18 cellular contexts compared by ENCODE assay signal in the genomic region with DNA sequence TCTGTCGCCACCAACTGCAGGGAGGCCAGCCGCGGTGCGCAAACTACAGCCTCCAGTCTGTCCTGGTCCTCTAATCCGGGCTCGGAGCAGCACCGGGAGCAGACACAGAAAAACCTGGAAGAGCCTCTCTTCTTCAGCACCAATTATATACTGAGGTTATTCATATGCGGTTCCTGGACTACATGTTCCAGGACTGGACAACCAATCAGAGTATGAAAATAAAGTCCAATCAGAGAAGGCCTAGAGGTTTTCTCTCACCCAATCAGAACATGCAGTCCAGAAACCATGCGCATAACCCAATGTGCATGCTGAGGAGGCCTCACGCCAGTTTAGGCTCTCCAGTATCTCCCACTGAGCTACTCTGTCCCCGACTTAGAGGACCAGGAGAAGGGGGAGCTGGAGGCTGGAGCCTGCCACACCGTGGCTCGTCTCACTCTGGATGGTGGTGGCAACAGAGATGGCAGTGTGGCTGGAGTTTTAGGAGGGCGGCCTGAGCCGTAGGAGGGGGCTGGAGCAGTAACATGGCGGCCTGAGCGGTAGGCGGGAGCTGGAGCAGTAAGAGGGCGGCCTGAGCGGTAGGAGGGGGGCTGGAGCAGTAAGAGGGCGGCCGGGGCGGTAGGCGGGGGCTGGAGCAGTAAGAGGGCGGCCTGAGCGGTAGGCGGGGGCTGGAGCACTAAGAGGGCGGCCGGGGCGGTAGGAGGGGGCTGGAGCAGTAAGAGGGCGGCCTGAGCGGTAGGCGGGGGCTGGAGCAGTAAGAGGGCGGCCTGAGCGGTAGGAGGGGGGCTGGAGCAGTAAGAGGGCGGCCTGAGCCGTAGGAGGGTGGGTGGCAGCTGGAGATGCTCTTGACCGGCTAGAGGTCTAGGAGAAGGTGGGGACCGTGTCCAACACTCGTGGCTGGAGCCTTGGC. TPM values are rescaled to one million over a fixed set of nuclear protein-coding genes. Genes with fewer than 3 reads are reported as not detected.
DNase-seq lines count a peak whose midpoint lies in the region; ATAC-seq, FAIRE-seq and TF ChIP-seq lines count a peak whose summit lies in the region.
"Had no signal": no experiment of that assay in that cellular context is flagged by ENCODE, and none has a peak within 500 bp of the region (broad histone marks: within the 10 kb centered on the region; RNA-seq: fewer than 3 reads in every experiment).

No MANE protein-coding gene starts in this region.

- ATAC-seq in GM18498 (IDR thresholded peaks at IDR 0.05; ENCODE audit: unreplicated experiment) = no peak

- no peak overlapping the region for H3K27ac ChIP-seq in astrocyte (ENCODE audit: low read depth, low read length)
- H3K27ac ChIP-seq in testis = no peak overlapping the region
- H3K27ac ChIP-seq: BLaER1 treated with 17β-estradiol and CSF1 and Interleukin-3, amounts not matched to agents 10 nM and 100 nM; SJSA1; upper lobe of left lung had no signal

- H3K27me3 Mint-ChIP-seq in activated CD4-positive, alpha-beta T cell treated with anti-CD3 and anti-CD28 coated beads, Interleukin-2, amount 10 ng/mL, durations not matched to agents 24 days and 14 days = peaks cover 6% of the 10 kb centered on the region
- no peaks in the 10 kb centered on the region for H3K27me3 Mint-ChIP-seq in astrocyte (ENCODE audit: low read depth, unreplicated experiment)

- H3K4me1 Mint-ChIP-seq in activated CD4-positive, alpha-beta T cell treated with anti-CD3 and anti-CD28 coated beads, Interleukin-2, amount 10 ng/mL, durations not matched to agents 24 days and 14 days = no peaks in the 10 kb centered on the region
- peaks cover 2% of the 10 kb centered on the region for H3K4me1 Mint-ChIP-seq in astrocyte (ENCODE audit: low read depth, unreplicated experiment)

- H3K4me1 ChIP-seq in astrocyte (ENCODE audit: insufficient read depth, low read length) (no peaks in the 10 kb centered on the region), testis (no peaks in the 10 kb centered on the region)
- H3K4me1 ChIP-seq: BLaER1 treated with 17β-estradiol and CSF1 and Interleukin-3, amounts not matched to agents 10 nM and 100 nM; SJSA1; upper lobe of left lung had no signal

- TF ChIP-seq CTCF in astrocyte (IDR thresholded peaks at IDR 0.05; ENCODE audit: insufficient read depth, low read depth, low read length) (no peak), testis (IDR thresholded peaks at IDR 0.05) (no peak)

- peak; percentile 30 for DNase-seq in activated CD4-positive, alpha-beta T cell treated with anti-CD3 and anti-CD28 coated beads, Interleukin-2, amount 10 ng/mL, durations not matched to agents 24 days and 14 days
- no peak for DNase-seq in activated CD4-positive, alpha-beta T cell treated with anti-CD3 and anti-CD28 coated beads, Interleukin-2, amount 50 U/mL, for 48 hours
- DNase-seq in astrocyte (ENCODE audit: low read depth) (no peak), iPS-NIHi7 (ENCODE audit: extremely low spot score) (peak; percentile 87), testis (peak; percentile 73), DMS 273 treated with DMSO at 0.1 percent for 48 hours (lab: John Stamatoyannopoulos, UW) (no peak), dermis blood vessel endothelial cell (no peak)
- DNase-seq: 8988T; activated CD8-positive, alpha-beta memory T cell treated with anti-CD3 and anti-CD28 coated beads, Interleukin-2, amount 50 U/mL, for 4 hours; activated naive CD4-positive, alpha-beta T cell; NCI-H446; stimulated activated naive CD4-positive, alpha-beta T cell; T1000 had no signal

- no peak for FAIRE-seq in astrocyte (lab: Jason Lieb, UNC)
- FAIRE-seq: colon had no signal

- no peak overlapping the region for H3K27ac Mint-ChIP-seq in activated CD4-positive, alpha-beta T cell treated with anti-CD3 and anti-CD28 coated beads, Interleukin-2, amount 10 ng/mL, durations not matched to agents 24 days and 14 days
- peak overlapping the region; percentile 83 for H3K27ac Mint-ChIP-seq in astrocyte (ENCODE audit: unreplicated experiment)

- no peaks in the 10 kb centered on the region for H3K36me3 Mint-ChIP-seq in activated CD4-positive, alpha-beta T cell treated with anti-CD3 and anti-CD28 coated beads, Interleukin-2, amount 10 ng/mL, durations not matched to agents 24 days and 14 days (ENCODE audit: low read depth)
- H3K36me3 Mint-ChIP-seq in astrocyte (ENCODE audit: low read depth, unreplicated experiment) = no peaks in the 10 kb centered on the region

- WGBS in testis, 2 donors = 61 to 74% methylated on average over 35 to 40 of the region's 40 CpGs

- H4K20me1 ChIP-seq in astrocyte (ENCODE audit: insufficient read depth, low read length) = no peaks in the 10 kb centered on the region
- H4K20me1 ChIP-seq: BLaER1 treated with 17β-estradiol and CSF1 and Interleukin-3, amounts not matched to agents 10 nM and 100 nM had no signal

- no peaks in the 10 kb centered on the region for H3K27me3 ChIP-seq in astrocyte (ENCODE audit: insufficient read depth, low read length)
- H3K27me3 ChIP-seq in testis = no peaks in the 10 kb centered on the region
- H3K27me3 ChIP-seq: BLaER1 treated with 17β-estradiol and CSF1 and Interleukin-3, amounts not matched to agents 10 nM and 100 nM; SJSA1; upper lobe of left lung had no signal

- H3K4me3 ChIP-seq in astrocyte (ENCODE audit: insufficient read depth, low read depth, low read length) (no peak overlapping the region), testis (peak overlapping the region; percentile 21 to 49)
- H3K4me3 ChIP-seq: BLaER1 treated with 17β-estradiol and CSF1 and Interleukin-3, amounts not matched to agents 10 nM and 100 nM; SJSA1; upper lobe of left lung had no signal

- intact Hi-C loops in activated CD4-positive, alpha-beta T cell treated with anti-CD3 and anti-CD28 coated beads, Interleukin-2, amount 10 ng/mL, durations not matched to agents 24 days and 14 days (cut with micrococcal nuclease) = no loop called here
- intact Hi-C loops in testis (cut with DNase I; ENCODE audit: low total_unique reads) = no loop called here

- H3K9me3 ChIP-seq in astrocyte (ENCODE audit: insufficient read depth, low read depth, low read length) (no peaks in the 10 kb centered on the region), testis (no peaks in the 10 kb centered on the region)
- H3K9me3 ChIP-seq: BLaER1 treated with 17β-estradiol and CSF1 and Interleukin-3, amounts not matched to agents 10 nM and 100 nM; SJSA1; upper lobe of left lung had no signal

- no peak for TF ChIP-seq POLR2A in testis (IDR thresholded peaks at IDR 0.05)

- H3K4me2 ChIP-seq in astrocyte (ENCODE audit: low read length) = no peak overlapping the region
- H3K4me2 ChIP-seq: BLaER1 treated with 17β-estradiol and CSF1 and Interleukin-3, amounts not matched to agents 10 nM and 100 nM had no signal

- H3K9me3 Mint-ChIP-seq in activated CD4-positive, alpha-beta T cell treated with anti-CD3 and anti-CD28 coated beads, Interleukin-2, amount 10 ng/mL, durations not matched to agents 24 days and 14 days = no peaks in the 10 kb centered on the region
- H3K9me3 Mint-ChIP-seq in astrocyte (ENCODE audit: unreplicated experiment) = no peaks in the 10 kb centered on the region

- no peak overlapping the region for H3K9ac ChIP-seq in astrocyte (ENCODE audit: low read length)
- H3K9ac ChIP-seq: BLaER1 treated with 17β-estradiol and CSF1 and Interleukin-3, amounts not matched to agents 10 nM and 100 nM had no signal

- no peak overlapping the region for H3K4me3 Mint-ChIP-seq in activated CD4-positive, alpha-beta T cell treated with anti-CD3 and anti-CD28 coated beads, Interleukin-2, amount 10 ng/mL, durations not matched to agents 24 days and 14 days
- no peak overlapping the region for H3K4me3 Mint-ChIP-seq in astrocyte (ENCODE audit: unreplicated experiment)

- H3K36me3 ChIP-seq in astrocyte (ENCODE audit: insufficient read depth, low read length) (no peaks in the 10 kb centered on the region), testis (ENCODE audit: low read depth, missing control alignments) (no peaks in the 10 kb centered on the region)
- H3K36me3 ChIP-seq: BLaER1 treated with 17β-estradiol and CSF1 and Interleukin-3, amounts not matched to agents 10 nM and 100 nM; SJSA1; upper lobe of left lung had no signal

- no peaks in the 10 kb centered on the region for H3K79me2 ChIP-seq in astrocyte (ENCODE audit: insufficient read depth, low read length)

- no peak overlapping the region for H2AFZ ChIP-seq in astrocyte (ENCODE audit: low read depth, low read length)

RNA-seq across cellular contexts. Expression of a gene that starts 20.4 kb away (rescaled TPM):
- total RNA-seq in activated CD4-positive, alpha-beta T cell treated with anti-CD3 and anti-CD28 coated beads, Interleukin-2, amount 10 ng/mL, durations not matched to agents 24 days and 14 days = 15.7 and 16.8 TPM in 2 replicates
- total RNA-seq in astrocyte = 6.5 and 7.3 TPM in 2 replicates
- total RNA-seq in testis = 10 to 100 TPM; 28.4 to 32.8 TPM
- polyA plus RNA-seq in testis (ENCODE audit: insufficient read depth, low read depth, low replicate concordance) = 19.3 TPM
- 6.3 and 8.8 TPM in 2 replicates for total RNA-seq in dermis blood vessel endothelial cell

RNA-seq across cellular contexts. Expression of a gene that starts 37.6 kb away (rescaled TPM):
- 2,172 and 2,196 TPM in 2 replicates for total RNA-seq in activated CD4-positive, alpha-beta T cell treated with anti-CD3 and anti-CD28 coated beads, Interleukin-2, amount 10 ng/mL, durations not matched to agents 24 days and 14 days
- total RNA-seq in astrocyte = 1,553 and 1,656 TPM in 2 replicates
- 1,000 to 10,000 TPM in 1 of 2 donors, 100 to 1,000 TPM in 1; 777 to 1,606 TPM for total RNA-seq in testis
- 1,149 TPM for polyA plus RNA-seq in testis (ENCODE audit: insufficient read depth, low read depth, low replicate concordance)
- total RNA-seq in dermis blood vessel endothelial cell = 4,132 and 4,370 TPM in 2 replicates

RNA-seq across cellular contexts. Expression of a gene that starts 58.2 kb away (rescaled TPM):
- 31.6 and 35.2 TPM in 2 replicates for total RNA-seq in activated CD4-positive, alpha-beta T cell treated with anti-CD3 and anti-CD28 coated beads, Interleukin-2, amount 10 ng/mL, durations not matched to agents 24 days and 14 days
- total RNA-seq in astrocyte = 20.9 and 21.8 TPM in 2 replicates
- 10 to 100 TPM; 39.6 to 53.1 TPM for total RNA-seq in testis
- polyA plus RNA-seq in testis (ENCODE audit: insufficient read depth, low read depth, low replicate concordance) = 61.5 TPM
- 9.0 and 9.2 TPM in 2 replicates for total RNA-seq in dermis blood vessel endothelial cell

Comparison
In these comparisons a context has a peak if more than half of its experiments do, and no peak if none do; other contexts are left out.
1. DNase-seq: peak in activated CD4-positive, alpha-beta T cell treated with anti-CD3 and anti-CD28 coated beads, Interleukin-2, amount 10 ng/mL, durations not matched to agents 24 days and 14 days (single experiment), iPS-NIHi7 (single experiment) and testis (single experiment); none in activated CD4-positive, alpha-beta T cell treated with anti-CD3 and anti-CD28 coated beads, Interleukin-2, amount 50 U/mL, for 48 hours (0 of 2), astrocyte (single experiment), DMS 273 treated with DMSO at 0.1 percent for 48 hours (single experiment) and dermis blood vessel endothelial cell (single experiment).